ENCODE assay signal across 1 cellular context in the genomic region with DNA sequence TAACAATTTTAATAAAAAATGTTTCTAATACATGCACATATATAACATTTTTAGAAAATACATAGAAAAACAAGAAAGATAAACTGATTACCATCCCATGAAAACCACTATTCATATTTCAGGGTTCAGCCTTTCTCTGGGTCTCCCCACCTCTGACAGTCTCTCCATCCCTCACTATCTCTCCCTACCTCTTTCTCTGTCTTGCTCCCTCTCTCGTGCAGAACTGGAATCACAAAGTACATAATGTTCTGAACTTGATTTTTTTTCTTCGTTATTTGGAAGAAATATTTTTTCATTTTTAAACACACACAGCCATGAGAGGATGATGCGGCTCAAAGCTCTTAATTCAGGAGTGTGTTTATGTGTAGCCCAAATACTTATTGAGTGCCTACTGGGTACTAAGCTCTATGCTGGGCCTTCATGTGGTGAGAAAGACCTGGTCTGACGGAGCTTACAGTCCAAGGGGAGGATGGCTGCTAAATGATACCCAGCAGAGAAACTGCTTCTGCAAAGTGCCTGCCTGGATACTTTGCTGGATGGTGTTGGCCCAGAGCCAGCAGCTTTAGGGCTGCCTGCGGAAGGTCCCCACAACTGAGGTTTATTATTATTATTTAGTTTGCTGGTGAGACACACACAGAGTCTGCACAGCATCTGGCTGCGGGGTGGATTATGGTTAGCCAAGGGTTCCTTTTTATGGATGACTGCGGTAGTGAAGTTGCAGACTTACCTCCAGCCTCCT.
TF ChIP-seq lines count a peak whose summit lies in the region.

No MANE protein-coding gene starts in this region.

TF ChIP-seq in GM23338, 12 proteins besides CTCF, POLR2A, EP300 and RAD21 (continued from another document):
- TF ChIP-seq, protein P1, sequence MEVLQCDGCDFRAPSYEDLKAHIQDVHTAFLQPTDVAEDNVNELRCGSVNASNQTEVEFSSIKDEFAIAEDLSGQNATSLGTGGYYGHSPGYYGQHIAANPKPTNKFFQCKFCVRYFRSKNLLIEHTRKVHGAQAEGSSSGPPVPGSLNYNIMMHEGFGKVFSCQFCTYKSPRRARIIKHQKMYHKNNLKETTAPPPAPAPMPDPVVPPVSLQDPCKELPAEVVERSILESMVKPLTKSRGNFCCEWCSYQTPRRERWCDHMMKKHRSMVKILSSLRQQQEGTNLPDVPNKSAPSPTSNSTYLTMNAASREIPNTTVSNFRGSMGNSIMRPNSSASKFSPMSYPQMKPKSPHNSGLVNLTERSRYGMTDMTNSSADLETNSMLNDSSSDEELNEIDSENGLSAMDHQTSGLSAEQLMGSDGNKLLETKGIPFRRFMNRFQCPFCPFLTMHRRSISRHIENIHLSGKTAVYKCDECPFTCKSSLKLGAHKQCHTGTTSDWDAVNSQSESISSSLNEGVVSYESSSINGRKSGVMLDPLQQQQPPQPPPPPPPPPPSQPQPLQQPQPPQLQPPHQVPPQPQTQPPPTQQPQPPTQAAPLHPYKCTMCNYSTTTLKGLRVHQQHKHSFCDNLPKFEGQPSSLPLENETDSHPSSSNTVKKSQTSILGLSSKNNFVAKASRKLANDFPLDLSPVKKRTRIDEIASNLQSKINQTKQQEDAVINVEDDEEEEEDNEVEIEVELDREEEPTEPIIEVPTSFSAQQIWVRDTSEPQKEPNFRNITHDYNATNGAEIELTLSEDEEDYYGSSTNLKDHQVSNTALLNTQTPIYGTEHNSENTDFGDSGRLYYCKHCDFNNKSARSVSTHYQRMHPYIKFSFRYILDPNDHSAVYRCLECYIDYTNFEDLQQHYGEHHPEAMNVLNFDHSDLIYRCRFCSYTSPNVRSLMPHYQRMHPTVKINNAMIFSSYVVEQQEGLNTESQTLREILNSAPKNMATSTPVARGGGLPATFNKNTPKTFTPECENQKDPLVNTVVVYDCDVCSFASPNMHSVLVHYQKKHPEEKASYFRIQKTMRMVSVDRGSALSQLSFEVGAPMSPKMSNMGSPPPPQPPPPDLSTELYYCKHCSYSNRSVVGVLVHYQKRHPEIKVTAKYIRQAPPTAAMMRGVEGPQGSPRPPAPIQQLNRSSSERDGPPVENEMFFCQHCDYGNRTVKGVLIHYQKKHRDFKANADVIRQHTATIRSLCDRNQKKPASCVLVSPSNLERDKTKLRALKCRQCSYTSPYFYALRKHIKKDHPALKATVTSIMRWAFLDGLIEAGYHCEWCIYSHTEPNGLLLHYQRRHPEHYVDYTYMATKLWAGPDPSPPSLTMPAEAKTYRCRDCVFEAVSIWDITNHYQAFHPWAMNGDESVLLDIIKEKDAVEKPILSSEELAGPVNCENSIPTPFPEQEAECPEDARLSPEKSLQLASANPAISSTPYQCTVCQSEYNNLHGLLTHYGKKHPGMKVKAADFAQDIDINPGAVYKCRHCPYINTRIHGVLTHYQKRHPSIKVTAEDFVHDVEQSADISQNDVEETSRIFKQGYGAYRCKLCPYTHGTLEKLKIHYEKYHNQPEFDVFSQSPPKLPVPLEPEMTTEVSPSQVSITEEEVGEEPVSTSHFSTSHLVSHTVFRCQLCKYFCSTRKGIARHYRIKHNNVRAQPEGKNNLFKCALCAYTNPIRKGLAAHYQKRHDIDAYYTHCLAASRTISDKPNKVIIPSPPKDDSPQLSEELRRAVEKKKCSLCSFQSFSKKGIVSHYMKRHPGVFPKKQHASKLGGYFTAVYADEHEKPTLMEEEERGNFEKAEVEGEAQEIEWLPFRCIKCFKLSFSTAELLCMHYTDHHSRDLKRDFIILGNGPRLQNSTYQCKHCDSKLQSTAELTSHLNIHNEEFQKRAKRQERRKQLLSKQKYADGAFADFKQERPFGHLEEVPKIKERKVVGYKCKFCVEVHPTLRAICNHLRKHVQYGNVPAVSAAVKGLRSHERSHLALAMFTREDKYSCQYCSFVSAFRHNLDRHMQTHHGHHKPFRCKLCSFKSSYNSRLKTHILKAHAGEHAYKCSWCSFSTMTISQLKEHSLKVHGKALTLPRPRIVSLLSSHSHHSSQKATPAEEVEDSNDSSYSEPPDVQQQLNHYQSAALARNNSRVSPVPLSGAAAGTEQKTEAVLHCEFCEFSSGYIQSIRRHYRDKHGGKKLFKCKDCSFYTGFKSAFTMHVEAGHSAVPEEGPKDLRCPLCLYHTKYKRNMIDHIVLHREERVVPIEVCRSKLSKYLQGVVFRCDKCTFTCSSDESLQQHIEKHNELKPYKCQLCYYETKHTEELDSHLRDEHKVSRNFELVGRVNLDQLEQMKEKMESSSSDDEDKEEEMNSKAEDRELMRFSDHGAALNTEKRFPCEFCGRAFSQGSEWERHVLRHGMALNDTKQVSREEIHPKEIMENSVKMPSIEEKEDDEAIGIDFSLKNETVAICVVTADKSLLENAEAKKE (CRISPR knock-in tag; IDR thresholded peaks at IDR 0.05) = no peak
- TF ChIP-seq JUNB (IDR thresholded peaks at IDR 0.05; ENCODE audit: unreplicated experiment) = no peak
- no peak for TF ChIP-seq CREB1 (CRISPR knock-in tag; IDR thresholded peaks at IDR 0.05; ENCODE audit: low read depth)
- no peak for TF ChIP-seq ZNF331 (CRISPR knock-in tag; IDR thresholded peaks at IDR 0.05; ENCODE audit: low read depth)
- TF ChIP-seq, protein P2, sequence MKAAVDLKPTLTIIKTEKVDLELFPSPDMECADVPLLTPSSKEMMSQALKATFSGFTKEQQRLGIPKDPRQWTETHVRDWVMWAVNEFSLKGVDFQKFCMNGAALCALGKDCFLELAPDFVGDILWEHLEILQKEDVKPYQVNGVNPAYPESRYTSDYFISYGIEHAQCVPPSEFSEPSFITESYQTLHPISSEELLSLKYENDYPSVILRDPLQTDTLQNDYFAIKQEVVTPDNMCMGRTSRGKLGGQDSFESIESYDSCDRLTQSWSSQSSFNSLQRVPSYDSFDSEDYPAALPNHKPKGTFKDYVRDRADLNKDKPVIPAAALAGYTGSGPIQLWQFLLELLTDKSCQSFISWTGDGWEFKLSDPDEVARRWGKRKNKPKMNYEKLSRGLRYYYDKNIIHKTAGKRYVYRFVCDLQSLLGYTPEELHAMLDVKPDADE (IDR thresholded peaks at IDR 0.05) = no peak
